9 cellular contexts compared by ENCODE assay signal in genomic region chr1:200038987-200039848, GRCh38. TPM values are rescaled to one million over a fixed set of nuclear protein-coding genes. Genes with fewer than 3 reads are reported as not detected.
DNase-seq lines count a peak whose midpoint lies in the region; ATAC-seq and TF ChIP-seq lines count a peak whose summit lies in the region.
"Had no signal": no experiment of that assay in that cellular context is flagged by ENCODE, and none has a peak within 500 bp of the region (broad histone marks: within the 10 kb centered on the region; RNA-seq: fewer than 3 reads in every experiment).

No MANE protein-coding gene starts in this region.

- H3K27ac ChIP-seq in heart right ventricle: peak overlapping the region in 9 of 10 donors; percentile 13 to 80 (median 52)

- H3K4me3 Mint-ChIP-seq in IgD-negative memory B cell: peak overlapping the region; percentile 83 to 92 (median 84)

- DNase-seq in Daoy (ENCODE audit: low read depth): peak; percentile 54
- DNase-seq in activated CD4-positive, alpha-beta T cell treated with anti-CD3 and anti-CD28 coated beads, Interleukin-2, amount 50 U/mL, for 48 hours: peak; percentile 37 to 50
- peak in 1 of 2 donors; percentile 35 for DNase-seq in heart right ventricle
- peak; percentile 84 for DNase-seq in retina
- no peak for DNase-seq in OCI-M1 (lab: John Stamatoyannopoulos, UW)
- no peak for DNase-seq in central memory CD4-positive, alpha-beta T cell

- ATAC-seq in heart right ventricle (peak; percentile 24 to 63 (median 50)), GM21528 (IDR thresholded peaks at IDR 0.05; ENCODE audit: low FRiP score, unreplicated experiment) (no peak)

- 0 to 1% methylated on average over 76 to 79 of the region's 79 CpGs for WGBS in heart right ventricle, 2 donors

- H3K27me3 Mint-ChIP-seq in IgD-negative memory B cell: peaks cover 62% of the 10 kb centered on the region

- H3K36me3 ChIP-seq in heart right ventricle: no peaks in the 10 kb centered on the region

- intact Hi-C loops in heart right ventricle (cut with DNase I): loop anchor here in 2 of 10 donors (10.0 kb wide), 2 partner anchors 206 to 354 kb away; no protein-coding TSS in a partner anchor

- TF ChIP-seq CTCF in heart right ventricle (IDR thresholded peaks at IDR 0.05): no peak

- H3K27me3 ChIP-seq in heart right ventricle: peaks cover 31 to 100% (median 100%) of the 10 kb centered on the region in 7 donors

- H3K4me1 Mint-ChIP-seq in IgD-negative memory B cell: peaks cover 11 to 29% (median 27%) of the 10 kb centered on the region in 3 donors

- H3K9me3 Mint-ChIP-seq in IgD-negative memory B cell: peaks cover 0 to 1% (median 0%) of the 10 kb centered on the region in 3 donors

- H3K4me3 ChIP-seq in heart right ventricle: peak overlapping the region; percentile 29 to 64 (median 56)

- H3K36me3 Mint-ChIP-seq in IgD-negative memory B cell: no peaks in the 10 kb centered on the region

- peak overlapping the region; percentile 63 to 89 (median 65) for H3K27ac Mint-ChIP-seq in IgD-negative memory B cell

- H3K9me3 ChIP-seq in heart right ventricle: no peaks in the 10 kb centered on the region

- H3K4me1 ChIP-seq in heart right ventricle: peaks cover 0 to 75% (median 61%) of the 10 kb centered on the region in 9 donors

RNA-seq across cellular contexts. Expression of gene NR5A2, which starts 11.7 kb away (rescaled TPM):
- total RNA-seq in Daoy (2014; rRNA removed; shearing (Covaris generic)): 0.18 and 0.23 TPM in 2 replicates
- polyA plus RNA-seq in IgD-negative memory B cell: 0.09 TPM
- 1 to 10 TPM in 8 of 10 donors, under 1 TPM in 2; 0.70 to 1.9 (median 1.3) TPM for total RNA-seq in heart right ventricle
- polyA plus RNA-seq in heart right ventricle: 1 to 10 TPM in 1 of 2 donors, under 1 TPM in 1; 0.52 to 1.1 TPM
- total RNA-seq: activated CD8-positive, alpha-beta memory T cell treated with anti-CD3 and anti-CD28 coated beads for 36 hours had no signal

Comparison
In these comparisons a context has a peak if more than half of its experiments do, and no peak if none do; other contexts are left out.
1. DNase-seq: peak in Daoy (single experiment), activated CD4-positive, alpha-beta T cell treated with anti-CD3 and anti-CD28 coated beads, Interleukin-2, amount 50 U/mL, for 48 hours (2 of 2) and retina (single experiment); none in OCI-M1 (single experiment) and central memory CD4-positive, alpha-beta T cell (single experiment).